In genomic region chr4:158996669-158997074, GRCh38 we compare ENCODE assay signal across 11 cellular contexts.
DNase-seq lines count a peak whose midpoint lies in the region; ATAC-seq and TF ChIP-seq lines count a peak whose summit lies in the region.
"Had no signal": no experiment of that assay in that cellular context is flagged by ENCODE, and none has a peak within 500 bp of the region (broad histone marks: within the 10 kb centered on the region; RNA-seq: fewer than 3 reads in every experiment).

No MANE protein-coding gene starts in this region.

- H3K4me3 ChIP-seq in heart right ventricle (no peak overlapping the region), transverse colon (no peak overlapping the region), esophagus muscularis mucosa (no peak overlapping the region)
- H3K4me3 ChIP-seq: BLaER1 had no signal

- H3K9me3 ChIP-seq in heart right ventricle (peaks cover 0 to 3% (median 0%) of the 10 kb centered on the region in 11 donors), transverse colon (no peaks in the 10 kb centered on the region), esophagus muscularis mucosa (no peaks in the 10 kb centered on the region)

- no peak overlapping the region for H3K27ac ChIP-seq in heart right ventricle
- peak overlapping the region in 3 of 4 donors; percentile 36 to 44 (median 44) for H3K27ac ChIP-seq in transverse colon
- H3K27ac ChIP-seq in esophagus muscularis mucosa (replicated peaks in 1 of 4): peak overlapping the region in 1 of 4 donors; percentile 28
- H3K27ac ChIP-seq: BLaER1 had no signal

- no peaks in the 10 kb centered on the region for H3K27me3 ChIP-seq in heart right ventricle
- no peaks in the 10 kb centered on the region for H3K27me3 ChIP-seq in transverse colon
- H3K27me3 ChIP-seq in esophagus muscularis mucosa: no peaks in the 10 kb centered on the region
- H3K27me3 ChIP-seq: BLaER1 had no signal

- TF ChIP-seq CTCF in heart right ventricle (IDR thresholded peaks at IDR 0.05) (no peak), transverse colon (IDR thresholded peaks at IDR 0.05) (no peak), esophagus muscularis mucosa (IDR thresholded peaks at IDR 0.05) (no peak)

- DNase-seq in NCI-H2196 (lab: John Stamatoyannopoulos, UW; ENCODE audit: unreplicated experiment) (peak; percentile 1), NCI-H2196 treated with DMSO at 0.1 percent for 48 hours (lab: John Stamatoyannopoulos, UW; ENCODE audit: unreplicated experiment) (no peak), heart right ventricle (peak in 1 of 2 donors; percentile 14), transverse colon (no peak), esophagus muscularis mucosa (ENCODE audit: extremely low spot score) (no peak)
- no peak for DNase-seq in NK-92 treated with Interleukin-12 subunit alpha and Interleukin-12 subunit beta, amount 100 ng/mL, for 24 hours (lab: John Stamatoyannopoulos, UW)
- DNase-seq: activated CD4-positive, alpha-beta T cell treated with anti-CD3 and anti-CD28 coated beads for 4 hours; KBM-7 had no signal

- in situ Hi-C loops in transverse colon (cut with MboI; ENCODE audit: low pct_ligation_motif_present in 1 of 4, low pct_unique_long_range_greater_than_20kb in 1 of 4, low sequenced_read_pairs in 3 of 4): no loop called here

- H3K36me3 ChIP-seq in heart right ventricle (no peaks in the 10 kb centered on the region), transverse colon (no peaks in the 10 kb centered on the region), esophagus muscularis mucosa (no peaks in the 10 kb centered on the region)
- H3K36me3 ChIP-seq: BLaER1 had no signal

- WGBS in heart right ventricle, 2 donors: 12 to 13% methylated on average over 3 of the region's 3 CpGs
- WGBS in transverse colon (ENCODE audit: low coverage in 1 of 2), 2 donors: 27 to 36% methylated on average over 2 to 3 of the region's 3 CpGs
- WGBS in esophagus muscularis mucosa: 20% methylated on average over 3 of the region's 3 CpGs

- intact Hi-C loops in heart right ventricle (cut with DNase I) (loop anchor here in 1 of 10 donors (10.0 kb wide), 1 partner anchor 62 kb away; no protein-coding TSS in a partner anchor), transverse colon (cut with DNase I; ENCODE audit: low total_unique reads) (no loop called here), esophagus muscularis mucosa (cut with DNase I) (no loop called here)

- ATAC-seq in SK-N-SH treated with all-trans-retinoic acid at 6 μM for 48 hours (peak; percentile 96), heart right ventricle (peak in 7 of 8 donors; percentile 39 to 97 (median 62)), HG02798 (IDR thresholded peaks at IDR 0.05; ENCODE audit: poor library complexity, unreplicated experiment) (no peak)

- TF ChIP-seq EP300 in transverse colon (IDR thresholded peaks at IDR 0.05; ENCODE audit: low read depth) (no peak), esophagus muscularis mucosa (IDR thresholded peaks at IDR 0.05) (no peak)

- TF ChIP-seq POLR2A in transverse colon (IDR thresholded peaks at IDR 0.05) (no peak), esophagus muscularis mucosa (IDR thresholded peaks at IDR 0.05; ENCODE audit: low read depth) (no peak)

- H3K4me1 ChIP-seq in heart right ventricle (peaks cover 0 to 10% (median 5%) of the 10 kb centered on the region in 9 donors), transverse colon (peaks cover 0 to 28% (median 4%) of the 10 kb centered on the region in 4 donors), esophagus muscularis mucosa (peaks cover 3 to 15% (median 10%) of the 10 kb centered on the region in 4 donors)
- H3K4me1 ChIP-seq: BLaER1 had no signal

TF ChIP-seq in SK-N-SH treated with all-trans-retinoic acid at 6 μM for 48 hours, 23 proteins besides CTCF, POLR2A, EP300 and RAD21:
- 0 out of 2 replicates have a peak, but pooled peaks have one; percentile 32 for TF ChIP-seq TOX (CRISPR knock-in tag; IDR thresholded peaks at IDR 0.05; ENCODE audit: borderline replicate concordance)
- 0 out of 2 replicates have a peak, but pooled peaks have one; percentile 64 for TF ChIP-seq CSDC2 (CRISPR knock-in tag; IDR thresholded peaks at IDR 0.05)
- no peak for TF ChIP-seq RARB (CRISPR knock-in tag; IDR thresholded peaks at IDR 0.05)
- TF ChIP-seq, protein P1, sequence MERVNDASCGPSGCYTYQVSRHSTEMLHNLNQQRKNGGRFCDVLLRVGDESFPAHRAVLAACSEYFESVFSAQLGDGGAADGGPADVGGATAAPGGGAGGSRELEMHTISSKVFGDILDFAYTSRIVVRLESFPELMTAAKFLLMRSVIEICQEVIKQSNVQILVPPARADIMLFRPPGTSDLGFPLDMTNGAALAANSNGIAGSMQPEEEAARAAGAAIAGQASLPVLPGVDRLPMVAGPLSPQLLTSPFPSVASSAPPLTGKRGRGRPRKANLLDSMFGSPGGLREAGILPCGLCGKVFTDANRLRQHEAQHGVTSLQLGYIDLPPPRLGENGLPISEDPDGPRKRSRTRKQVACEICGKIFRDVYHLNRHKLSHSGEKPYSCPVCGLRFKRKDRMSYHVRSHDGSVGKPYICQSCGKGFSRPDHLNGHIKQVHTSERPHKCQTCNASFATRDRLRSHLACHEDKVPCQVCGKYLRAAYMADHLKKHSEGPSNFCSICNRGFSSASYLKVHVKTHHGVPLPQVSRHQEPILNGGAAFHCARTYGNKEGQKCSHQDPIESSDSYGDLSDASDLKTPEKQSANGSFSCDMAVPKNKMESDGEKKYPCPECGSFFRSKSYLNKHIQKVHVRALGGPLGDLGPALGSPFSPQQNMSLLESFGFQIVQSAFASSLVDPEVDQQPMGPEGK (CRISPR knock-in tag; IDR thresholded peaks at IDR 0.05; ENCODE audit: borderline replicate concordance): no peak
- TF ChIP-seq ISL1 (CRISPR knock-in tag; IDR thresholded peaks at IDR 0.05): peak; percentile 62
- TF ChIP-seq ZFP3 (CRISPR knock-in tag; IDR thresholded peaks at IDR 0.05): 0 out of 2 replicates have a peak, but pooled peaks have one; percentile 35

Comparison
In these comparisons a context has a peak if more than half of its experiments do, and no peak if none do; other contexts are left out.
1. H3K27ac ChIP-seq: peak in transverse colon (3 of 4); none in heart right ventricle (0 of 10).